In genomic region chr1:39387452-39387851, GRCh38 we compare ENCODE assay signal across 9 cellular contexts.
DNase-seq lines count a peak whose midpoint lies in the region; ATAC-seq and TF ChIP-seq lines count a peak whose summit lies in the region.
"Had no signal": no experiment of that assay in that cellular context is flagged by ENCODE, and none has a peak within 500 bp of the region (broad histone marks: within the 10 kb centered on the region; RNA-seq: fewer than 3 reads in every experiment).

No MANE protein-coding gene starts in this region.

- peak; percentile 36 for DNase-seq in Calu3
- DNase-seq in LNCaP clone FGC (ENCODE audit: low read depth): no peak
- DNase-seq in choroid plexus epithelial cell (ENCODE audit: low read depth): peak; percentile 88
- DNase-seq in natural killer cell: no peak
- DNase-seq in NCI-H128 (lab: John Stamatoyannopoulos, UW; ENCODE audit: unreplicated experiment): no peak
- no peak for DNase-seq in NCI-H2029 (lab: John Stamatoyannopoulos, UW)
- no peak for DNase-seq in activated gamma-delta T cell treated with Interleukin-2 at 50 U/mL for 16 hours
- no peak for DNase-seq in GOT3 (lab: John Stamatoyannopoulos, UW)
- DNase-seq: MV-4-11 had no signal

- H3K9me3 Mint-ChIP-seq in Calu3 (ENCODE audit: low read depth, unreplicated experiment): no peaks in the 10 kb centered on the region
- no peaks in the 10 kb centered on the region for H3K9me3 Mint-ChIP-seq in natural killer cell

- H3K27me3 Mint-ChIP-seq in Calu3 (ENCODE audit: unreplicated experiment) (no peaks in the 10 kb centered on the region), natural killer cell (ENCODE audit: low read depth in 2 of 2) (no peaks in the 10 kb centered on the region)

- BruUV-seq in Calu3 (replicated peaks; lab: Mats Ljungman, UMichigan): no TSS peak

- no peak for ATAC-seq in natural killer cell

- H3K36me3 Mint-ChIP-seq in Calu3 (ENCODE audit: insufficient read depth, unreplicated experiment) (peaks cover 39% of the 10 kb centered on the region), natural killer cell (peaks cover 36% of the 10 kb centered on the region)

- H3K4me1 Mint-ChIP-seq in Calu3 (ENCODE audit: low read depth, unreplicated experiment) (peaks cover 30% of the 10 kb centered on the region), natural killer cell (peaks cover 30 to 35% of the 10 kb centered on the region in 2 donors)

- H3K27ac Mint-ChIP-seq in Calu3 (ENCODE audit: unreplicated experiment) (peak overlapping the region; percentile 2), natural killer cell (peak overlapping the region; percentile 27 to 66)

- H3K4me3 Mint-ChIP-seq in Calu3 (ENCODE audit: low read depth, unreplicated experiment): no peak overlapping the region
- H3K4me3 Mint-ChIP-seq in natural killer cell: no peak overlapping the region

- TF ChIP-seq CTCF in Calu3 (IDR thresholded peaks at IDR 0.05; ENCODE audit: unreplicated experiment) (peak; percentile 36), LNCaP clone FGC (IDR thresholded peaks at IDR 0.05; ENCODE audit: control insufficient read depth, extremely low read depth, insufficient read depth) (peak; percentile 29; the same call in 1 of the 2 replicates), choroid plexus epithelial cell (conservative IDR thresholded peaks at IDR 0.05; ENCODE audit: low read depth, low read length) (peak; percentile 48), natural killer cell (IDR thresholded peaks at IDR 0.05) (no peak)

- intact Hi-C loops in Calu3 (cut with micrococcal nuclease; ENCODE audit: unreplicated experiment) (no loop called here), natural killer cell (cut with micrococcal nuclease) (no loop called here)

- H3K4me3 ChIP-seq in LNCaP clone FGC (ENCODE audit: low read depth, low read length): no peak overlapping the region
- H3K4me3 ChIP-seq in choroid plexus epithelial cell (ENCODE audit: low read depth, low read length): no peak overlapping the region

- CTCF ChIA-PET in Calu3 (lab: Charles Lee): interaction anchor here (0.8 to 3.6 kb wide), 5 partner anchors 9 to 289 kb away, joined by 3 to 27 read pairs (median 5); no protein-coding TSS in a partner anchor

Comparison
In these comparisons a context has a peak if more than half of its experiments do, and no peak if none do; other contexts are left out.
1. DNase-seq: peak in Calu3 (single experiment) and choroid plexus epithelial cell (single experiment); none in LNCaP clone FGC (single experiment), natural killer cell (single experiment), NCI-H128 (single experiment), NCI-H2029 (single experiment), activated gamma-delta T cell treated with Interleukin-2 at 50 U/mL for 16 hours (single experiment) and GOT3 (single experiment).